Comparison of ENCODE assay signal across 21 cellular contexts in genomic region chr2:43443317-43443716, GRCh38.
"Had no signal": no experiment of that assay in that cellular context is flagged by ENCODE, and none has a peak within 500 bp of the region (broad histone marks: within the 10 kb centered on the region; RNA-seq: fewer than 3 reads in every experiment).

No MANE protein-coding gene starts in this region.

- H3K4me3 ChIP-seq: cardiac muscle cell, left lung, lung, spleen, thyroid gland had no signal

- ATAC-seq: activated CD8-positive, alpha-beta T cell treated with anti-CD3 and anti-CD28 coated beads, Interleukin-2, amount 10 ng/mL, durations not matched to agents 7 days and 5 days; activated naive CD8-positive, alpha-beta T cell treated with anti-CD3 and anti-CD28 coated beads, Interleukin-2, amount 50 U/mL, for 24 hours; foreskin keratinocyte; left lung; natural killer cell treated with Interleukin-12 subunit alpha and Interleukin-12 subunit beta and Interleukin-15 and Interleukin-18, amount 100 ng/mL, for 72 hours had no signal

- H3K9me3 Mint-ChIP-seq: activated naive CD8-positive, alpha-beta T cell treated with anti-CD3 and anti-CD28 coated beads, Interleukin-2, amount 50 U/mL, for 24 hours; activated T-helper 1 cell treated with anti-CD3 and anti-CD28 coated beads, Interleukin-12 subunit alpha, Interleukin-12 subunit beta, Interleukin-2, Interleukin-4 antibody, amounts not matched to agents 30 ng/mL and 10 ng/mL and 1 ng/mL, durations not matched to agents 14 hours and 24 hours and 36 hours; dendritic cell treated with granulocyte-macrophage colony-stimulating factor and Interleukin-4, amounts not matched to agents 40 ng/mL and 50 ng/mL, for 4 days; natural killer cell treated with Interleukin-12 subunit alpha and Interleukin-12 subunit beta and Interleukin-15 and Interleukin-18, amount 100 ng/mL, for 72 hours; stimulated activated naive CD8-positive, alpha-beta T cell treated with anti-CD3 and anti-CD28 coated beads, Interleukin-15, Interleukin-2, amounts not matched to agents 100 ng/mL and 50 ng/mL, for 24 hours had no signal

- H3K36me3 ChIP-seq: cardiac muscle cell, thyroid gland had no signal

- H3K27me3 Mint-ChIP-seq: activated naive CD8-positive, alpha-beta T cell treated with anti-CD3 and anti-CD28 coated beads, Interleukin-2, amount 50 U/mL, for 24 hours; dendritic cell treated with granulocyte-macrophage colony-stimulating factor and Interleukin-4, amounts not matched to agents 40 ng/mL and 50 ng/mL, for 4 days; natural killer cell treated with Interleukin-12 subunit alpha and Interleukin-12 subunit beta and Interleukin-15 and Interleukin-18, amount 100 ng/mL, for 72 hours; stimulated activated naive CD8-positive, alpha-beta T cell treated with anti-CD3 and anti-CD28 coated beads, Interleukin-15, Interleukin-2, amounts not matched to agents 100 ng/mL and 50 ng/mL, for 24 hours had no signal

- H3K4me1 Mint-ChIP-seq: activated naive CD8-positive, alpha-beta T cell treated with anti-CD3 and anti-CD28 coated beads, Interleukin-2, amount 50 U/mL, for 24 hours had no signal

- H3K9ac ChIP-seq: parathyroid adenoma had no signal

- H3K27ac Mint-ChIP-seq: activated CD8-positive, alpha-beta T cell treated with anti-CD3 and anti-CD28 coated beads, Interleukin-2, amount 10 ng/mL, durations not matched to agents 7 days and 5 days; activated naive CD8-positive, alpha-beta T cell treated with anti-CD3 and anti-CD28 coated beads, Interleukin-2, amount 50 U/mL, for 24 hours; activated T-helper 1 cell treated with anti-CD3 and anti-CD28 coated beads, Interleukin-12 subunit alpha, Interleukin-12 subunit beta, Interleukin-2, Interleukin-4 antibody, amounts not matched to agents 30 ng/mL and 10 ng/mL and 1 ng/mL, durations not matched to agents 14 hours and 24 hours and 36 hours; dendritic cell treated with granulocyte-macrophage colony-stimulating factor and Interleukin-4, amounts not matched to agents 40 ng/mL and 50 ng/mL, for 4 days; natural killer cell treated with Interleukin-12 subunit alpha and Interleukin-12 subunit beta and Interleukin-15 and Interleukin-18, amount 100 ng/mL, for 72 hours; stimulated activated naive CD8-positive, alpha-beta T cell treated with anti-CD3 and anti-CD28 coated beads, Interleukin-15, Interleukin-2, amounts not matched to agents 100 ng/mL and 50 ng/mL, for 24 hours had no signal

- H3K4me3 Mint-ChIP-seq: activated CD8-positive, alpha-beta T cell treated with anti-CD3 and anti-CD28 coated beads, Interleukin-2, amount 10 ng/mL, durations not matched to agents 7 days and 5 days; activated naive CD8-positive, alpha-beta T cell treated with anti-CD3 and anti-CD28 coated beads, Interleukin-2, amount 50 U/mL, for 24 hours; activated T-helper 1 cell treated with anti-CD3 and anti-CD28 coated beads, Interleukin-12 subunit alpha, Interleukin-12 subunit beta, Interleukin-2, Interleukin-4 antibody, amounts not matched to agents 30 ng/mL and 10 ng/mL and 1 ng/mL, durations not matched to agents 14 hours and 24 hours and 36 hours; dendritic cell treated with granulocyte-macrophage colony-stimulating factor and Interleukin-4, amounts not matched to agents 40 ng/mL and 50 ng/mL, for 4 days; natural killer cell treated with Interleukin-12 subunit alpha and Interleukin-12 subunit beta and Interleukin-15 and Interleukin-18, amount 100 ng/mL, for 72 hours; stimulated activated naive CD8-positive, alpha-beta T cell treated with anti-CD3 and anti-CD28 coated beads, Interleukin-15, Interleukin-2, amounts not matched to agents 100 ng/mL and 50 ng/mL, for 24 hours had no signal

- H2AFZ ChIP-seq: parathyroid adenoma had no signal

- H3K9me3 ChIP-seq: left lung, spleen, thyroid gland had no signal

- H3K27ac ChIP-seq: cardiac muscle cell, foreskin keratinocyte, left lung, parathyroid adenoma, spleen, thyroid gland had no signal

- DNase-seq: activated CD4-positive, alpha-beta T cell treated with anti-CD3 and anti-CD28 coated beads, Interleukin-2, amount 50 U/mL, for 1 hour; activated CD4-positive, CD25-positive, alpha-beta regulatory T cell treated with anti-CD3 and anti-CD28 coated beads, Interleukin-2, amount 50 U/mL, for 72 hours; activated CD8-positive, alpha-beta T cell treated with anti-CD3 and anti-CD28 coated beads, Interleukin-2, amount 10 ng/mL, durations not matched to agents 7 days and 5 days; activated gamma-delta T cell; activated naive CD4-positive, alpha-beta T cell treated with anti-CD3 and anti-CD28 coated beads, Interleukin-2, amount 50 U/mL, for 16 hours; activated naive CD8-positive, alpha-beta T cell treated with anti-CD3 and anti-CD28 coated beads, Interleukin-2, amount 50 U/mL, for 24 hours; effector CD4-positive, alpha-beta T cell; erythroblast; foreskin keratinocyte; left lung; spleen; stimulated activated CD4-positive, alpha-beta T cell treated with anti-CD3 and anti-CD28 coated beads, Interleukin-4, amount 100 ng/mL, for 4 hours; substantia nigra; thyroid gland had no signal

- H3K4me1 ChIP-seq: foreskin keratinocyte had no signal

- H3K27me3 ChIP-seq: cardiac muscle cell, foreskin keratinocyte, left lung, spleen, thyroid gland had no signal

- H3K36me3 Mint-ChIP-seq: natural killer cell treated with Interleukin-12 subunit alpha and Interleukin-12 subunit beta and Interleukin-15 and Interleukin-18, amount 100 ng/mL, for 72 hours had no signal

- H3K79me2 ChIP-seq: parathyroid adenoma had no signal
